In the genomic region with DNA sequence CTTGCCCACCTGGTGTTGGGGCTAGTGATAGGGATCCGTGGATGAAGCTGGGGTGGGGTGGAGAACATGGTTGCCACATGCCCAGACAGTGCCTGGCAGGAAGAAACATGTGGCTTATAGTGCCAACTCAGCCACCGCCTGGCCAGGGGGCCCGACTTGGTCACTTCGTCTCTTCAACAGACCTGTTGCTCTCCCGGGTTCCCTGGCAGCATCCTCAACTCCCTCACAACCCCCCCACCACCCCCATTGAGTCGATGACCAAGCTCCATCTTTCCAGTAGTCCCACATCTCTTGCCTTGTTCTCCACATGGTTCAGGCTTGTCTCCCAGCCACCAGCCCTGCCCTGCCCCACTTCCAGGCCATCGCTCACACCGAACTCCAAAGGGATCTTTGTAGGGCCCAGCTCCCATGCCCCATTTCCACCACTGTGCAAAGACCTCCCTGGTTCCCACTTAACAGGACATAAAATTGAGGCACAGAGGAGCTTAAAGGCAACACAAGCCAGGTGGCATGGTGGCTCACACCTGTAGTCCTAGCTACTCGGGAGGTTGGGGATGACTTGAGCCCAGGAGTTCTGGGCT, we compare ENCODE assay signal across 31 cellular contexts. TPM values are rescaled to one million over a fixed set of nuclear protein-coding genes. Genes with fewer than 3 reads are reported as not detected.
"Had no signal": no experiment of that assay in that cellular context is flagged by ENCODE, and none has a peak within 500 bp of the region (broad histone marks: within the 10 kb centered on the region; RNA-seq: fewer than 3 reads in every experiment).

No MANE protein-coding gene starts in this region.

- ATAC-seq: activated CD8-positive, alpha-beta T cell treated with anti-CD3 and anti-CD28 coated beads for 36 hours; body of pancreas; Panc1 had no signal

- H3K4me3 ChIP-seq: adrenal gland, body of pancreas, breast epithelium, MG63, SJSA1 had no signal

- FAIRE-seq: TTC549 had no signal

- DNase-seq: activated CD4-positive, alpha-beta T cell treated with anti-CD3 and anti-CD28 coated beads, Interleukin-2, amount 10 ng/mL, durations not matched to agents 24 days and 14 days; activated CD4-positive, alpha-beta T cell treated with anti-CD3 and anti-CD28 coated beads, Interleukin-2, amount 50 U/mL, for 4 hours; activated CD8-positive, alpha-beta T cell treated with anti-CD3 and anti-CD28 coated beads for 36 hours; activated gamma-delta T cell; activated naive CD4-positive, alpha-beta T cell treated with Interleukin-2 at 50 U/mL for 16 hours; activated T-cell treated with anti-CD3 and anti-CD28 coated beads, Interleukin-2, amount 50 U/mL, for 1 hour; body of pancreas; caudate nucleus; Karpas-422; KBM-7; MG63; NCI-H1048; NCI-H1105 treated with DMSO at 0.1 percent for 48 hours; NCI-H1436; NCI-H1694; NCI-H1930; NCI-H2081 treated with DMSO at 0.1 percent for 48 hours; NCI-H226; NCI-H446 treated with DMSO at 0.1 percent for 48 hours; NCI-H524; NCI-H69; NCI-H82; SHP77 treated with DMSO at 0.1 percent for 48 hours; SK-N-SH had no signal

- H3K9me3 ChIP-seq: adrenal gland, body of pancreas, MG63, SJSA1 had no signal

- H3K36me3 ChIP-seq: adrenal gland, breast epithelium, MG63, SJSA1 had no signal

- H3K27me3 ChIP-seq: body of pancreas, SJSA1 had no signal

- H3K4me1 ChIP-seq: adrenal gland, body of pancreas, breast epithelium, SJSA1 had no signal

- H3K27ac ChIP-seq: adrenal gland, body of pancreas, breast epithelium, SJSA1 had no signal

RNA-seq across cellular contexts. Expression of gene PNCK, which starts 7.8 kb away (rescaled TPM):
- total RNA-seq: activated CD8-positive, alpha-beta memory T cell treated with anti-CD3 and anti-CD28 coated beads for 36 hours; body of pancreas; RPMI7951; SJSA1 had no signal

RNA-seq across cellular contexts. Expression of gene DUSP9, which starts 18.8 kb away (rescaled TPM):
- total RNA-seq: body of pancreas, RPMI7951 had no signal
- polyA plus RNA-seq: adrenal gland had no signal
